Comparison of ENCODE assay signal across 23 cellular contexts in genomic region chr4:9165990-9166389, GRCh38. TPM values are rescaled to one million over a fixed set of nuclear protein-coding genes. Genes with fewer than 3 reads are reported as not detected.
"Had no signal": no experiment of that assay in that cellular context is flagged by ENCODE, and none has a peak within 500 bp of the region (broad histone marks: within the 10 kb centered on the region; RNA-seq: fewer than 3 reads in every experiment).

No MANE protein-coding gene starts in this region.

RNA-seq across cellular contexts. Expression of gene FAM90A26, which starts 4.2 kb away (rescaled TPM):
- total RNA-seq: activated CD4-positive, alpha-beta T cell treated with anti-CD3 and anti-CD28 coated beads for 36 hours; activated naive CD8-positive, alpha-beta T cell treated with anti-CD3 and anti-CD28 coated beads, Interleukin-2, amount 10 ng/mL, durations not matched to agents 7 days and 5 days; ascending aorta; cardiac septum; cerebellum; endothelial cell of umbilical vein; glomerular endothelial cell; heart right ventricle; left cardiac atrium; left ventricle myocardium superior; mammary epithelial cell; mesothelial cell of epicardium; naive thymus-derived CD8-positive, alpha-beta T cell; neural crest cell; pancreas; prostate gland; sigmoid colon; smooth muscle cell; T-helper 17 cell; vagina had no signal
- polyA plus RNA-seq: endothelial cell of umbilical vein; esophagus; heart right ventricle; mammary epithelial cell; naive thymus-derived CD8-positive, alpha-beta T cell; pancreas; sigmoid colon; smooth muscle cell had no signal

RNA-seq across cellular contexts. Expression of gene USP17L10, which starts 44.5 kb away (rescaled TPM):
- total RNA-seq: activated CD4-positive, alpha-beta T cell treated with anti-CD3 and anti-CD28 coated beads for 36 hours; activated naive CD8-positive, alpha-beta T cell treated with anti-CD3 and anti-CD28 coated beads, Interleukin-2, amount 10 ng/mL, durations not matched to agents 7 days and 5 days; ascending aorta; cardiac septum; cerebellum; dorsolateral prefrontal cortex; endothelial cell of umbilical vein; glomerular endothelial cell; heart right ventricle; left cardiac atrium; left ventricle myocardium superior; mammary epithelial cell; mesothelial cell of epicardium; naive thymus-derived CD8-positive, alpha-beta T cell; neural crest cell; pancreas; prostate gland; sigmoid colon; smooth muscle cell; T-helper 17 cell; vagina had no signal
- polyA plus RNA-seq: endothelial cell of umbilical vein; esophagus; heart right ventricle; mammary epithelial cell; naive thymus-derived CD8-positive, alpha-beta T cell; pancreas; sigmoid colon; smooth muscle cell; thymus had no signal

RNA-seq across cellular contexts. Expression of gene USP17L11, which starts 49.2 kb away (rescaled TPM):
- total RNA-seq: activated naive CD8-positive, alpha-beta T cell treated with anti-CD3 and anti-CD28 coated beads, Interleukin-2, amount 10 ng/mL, durations not matched to agents 7 days and 5 days; ascending aorta; cardiac septum; cerebellum; endothelial cell of umbilical vein; glomerular endothelial cell; heart right ventricle; left cardiac atrium; left ventricle myocardium superior; mesothelial cell of epicardium; naive thymus-derived CD8-positive, alpha-beta T cell; neural crest cell; prostate gland; sigmoid colon; smooth muscle cell; T-helper 17 cell; vagina had no signal
- polyA plus RNA-seq: endothelial cell of umbilical vein; esophagus; heart right ventricle; mammary epithelial cell; naive thymus-derived CD8-positive, alpha-beta T cell; pancreas; sigmoid colon; smooth muscle cell; thymus had no signal

RNA-seq across cellular contexts. Expression of gene USP17L12, which starts 54.0 kb away (rescaled TPM):
- total RNA-seq: activated CD4-positive, alpha-beta T cell treated with anti-CD3 and anti-CD28 coated beads for 36 hours; activated naive CD8-positive, alpha-beta T cell treated with anti-CD3 and anti-CD28 coated beads, Interleukin-2, amount 10 ng/mL, durations not matched to agents 7 days and 5 days; ascending aorta; cardiac septum; cerebellum; dorsolateral prefrontal cortex; endothelial cell of umbilical vein; glomerular endothelial cell; heart right ventricle; left cardiac atrium; left ventricle myocardium superior; mammary epithelial cell; mesothelial cell of epicardium; naive thymus-derived CD8-positive, alpha-beta T cell; neural crest cell; pancreas; prostate gland; sigmoid colon; smooth muscle cell; T-helper 17 cell; vagina had no signal
- polyA plus RNA-seq: endothelial cell of umbilical vein; esophagus; heart right ventricle; mammary epithelial cell; naive thymus-derived CD8-positive, alpha-beta T cell; pancreas; sigmoid colon; smooth muscle cell; thymus had no signal

RNA-seq across cellular contexts. Expression of gene USP17L13, which starts 58.7 kb away (rescaled TPM):
- total RNA-seq: activated CD4-positive, alpha-beta T cell treated with anti-CD3 and anti-CD28 coated beads for 36 hours; activated naive CD8-positive, alpha-beta T cell treated with anti-CD3 and anti-CD28 coated beads, Interleukin-2, amount 10 ng/mL, durations not matched to agents 7 days and 5 days; ascending aorta; cardiac septum; cerebellum; dorsolateral prefrontal cortex; endothelial cell of umbilical vein; glomerular endothelial cell; heart right ventricle; left cardiac atrium; left ventricle myocardium superior; mammary epithelial cell; mesothelial cell of epicardium; naive thymus-derived CD8-positive, alpha-beta T cell; neural crest cell; pancreas; prostate gland; sigmoid colon; smooth muscle cell; T-helper 17 cell; vagina had no signal
- polyA plus RNA-seq: endothelial cell of umbilical vein; esophagus; heart right ventricle; mammary epithelial cell; naive thymus-derived CD8-positive, alpha-beta T cell; pancreas; sigmoid colon; smooth muscle cell; thymus had no signal
